11 cellular contexts compared by ENCODE assay signal in genomic region chr5:161709239-161709638, GRCh38. TPM values are rescaled to one million over a fixed set of nuclear protein-coding genes. Genes with fewer than 3 reads are reported as not detected.
"Had no signal": no experiment of that assay in that cellular context is flagged by ENCODE, and none has a peak within 500 bp of the region (broad histone marks: within the 10 kb centered on the region; RNA-seq: fewer than 3 reads in every experiment).

No MANE protein-coding gene starts in this region.

- H3K4me1 ChIP-seq: HAP-1 had no signal

- H3K36me3 ChIP-seq: HAP-1 had no signal

- H3K27ac ChIP-seq: GM23248 had no signal

- H2AFZ ChIP-seq: GM23248, GM23338 had no signal

- H3K4me3 ChIP-seq: GM23248, GM23338, HAP-1 had no signal

- H3K9ac ChIP-seq: GM23248 had no signal

- FAIRE-seq: H1, H54 had no signal

- DNase-seq: GM23248, GOT3, H7, H9, HCEC 1CT, HFFc6 had no signal

- ATAC-seq: GM23338, HCT116 had no signal

- H3K4me2 ChIP-seq: GM23338 had no signal

- H3K9me3 ChIP-seq: HAP-1 had no signal

RNA-seq across cellular contexts. Expression of gene GABRA6, which starts 23.7 kb away (rescaled TPM):
- total RNA-seq: GM23248, GM23338, H1, H7, H9, HFFc6 had no signal
- polyA plus RNA-seq: GM23248, GM23338, H1 had no signal
